Comparison of ENCODE assay signal across 9 cellular contexts in genomic region chr17:27384261-27384701, GRCh38.
A peak's percentile ranks its signal among the peaks of the same experiment; 100 is the strongest.
DNase-seq lines count a peak whose midpoint lies in the region; ATAC-seq and TF ChIP-seq lines count a peak whose summit lies in the region.
"Had no signal": no experiment of that assay in that cellular context is flagged by ENCODE, and none has a peak within 500 bp of the region (broad histone marks: within the 10 kb centered on the region; RNA-seq: fewer than 3 reads in every experiment).

No MANE protein-coding gene starts in this region.

- no peaks in the 10 kb centered on the region for H3K36me3 ChIP-seq in SJSA1
- no peaks in the 10 kb centered on the region for H3K36me3 ChIP-seq in H7 (replicated peaks; ENCODE audit: control insufficient read depth, insufficient read depth, low read length)

- in situ Hi-C loops in G401 (cut with HindIII; ENCODE audit: low sequenced_read_pairs), result no loop called here

- no peaks in the 10 kb centered on the region for H3K27me3 ChIP-seq in SJSA1 (replicated peaks)
- no peaks in the 10 kb centered on the region for H3K27me3 ChIP-seq in H7 (ENCODE audit: control insufficient read depth, insufficient read depth, low read length)

- H3K4me3 ChIP-seq in SJSA1 (no peak overlapping the region), foreskin fibroblast (ENCODE audit: low read depth in 1 of 2, low read length in 2 of 2) (no peak overlapping the region), H7 (ENCODE audit: insufficient read depth, low read depth, low read length) (no peak overlapping the region)

- DNase-seq in G401 (ENCODE audit: low spot score) (peak; percentile 94), SJSA1 (ENCODE audit: low read depth in 1 of 2, low spot score in 2 of 2) (peak; percentile 54 to 69), foreskin fibroblast (peak; percentile 97 to 98), pons (ENCODE audit: low spot score) (peak; percentile 72), H7 (no peak)
- DNase-seq in stimulated activated CD8-positive, alpha-beta memory T cell treated with anti-CD3 and anti-CD28 coated beads, Interleukin-4, amount 100 ng/mL, for 48 hours, result no peak

- no peak for ATAC-seq in GM19023 (IDR thresholded peaks at IDR 0.05; ENCODE audit: unreplicated experiment)
- ATAC-seq in GM21825 (IDR thresholded peaks at IDR 0.05; ENCODE audit: unreplicated experiment), result no peak
- ATAC-seq: natural killer cell treated with Interleukin-12 subunit alpha and Interleukin-12 subunit beta and Interleukin-15 and Interleukin-18, amount 100 ng/mL, for 72 hours had no signal

- peaks cover 33% of the 10 kb centered on the region for H3K4me1 ChIP-seq in SJSA1 (replicated peaks)

- H3K27ac ChIP-seq in SJSA1, result no peak overlapping the region

- TF ChIP-seq CTCF in foreskin fibroblast (IDR thresholded peaks at IDR 0.05; ENCODE audit: low read depth, low read length), result no peak

- H3K9me3 ChIP-seq in SJSA1 (replicated peaks), result no peaks in the 10 kb centered on the region

Comparison
In these comparisons a context has a peak if more than half of its experiments do, and no peak if none do; other contexts are left out.
1. DNase-seq: peak in G401 (single experiment), SJSA1 (2 of 2), foreskin fibroblast (2 of 2) and pons (single experiment); none in stimulated activated CD8-positive, alpha-beta memory T cell treated with anti-CD3 and anti-CD28 coated beads, Interleukin-4, amount 100 ng/mL, for 48 hours (single experiment) and H7 (single experiment).